ENCODE assay signal across 8 cellular contexts in the genomic region with DNA sequence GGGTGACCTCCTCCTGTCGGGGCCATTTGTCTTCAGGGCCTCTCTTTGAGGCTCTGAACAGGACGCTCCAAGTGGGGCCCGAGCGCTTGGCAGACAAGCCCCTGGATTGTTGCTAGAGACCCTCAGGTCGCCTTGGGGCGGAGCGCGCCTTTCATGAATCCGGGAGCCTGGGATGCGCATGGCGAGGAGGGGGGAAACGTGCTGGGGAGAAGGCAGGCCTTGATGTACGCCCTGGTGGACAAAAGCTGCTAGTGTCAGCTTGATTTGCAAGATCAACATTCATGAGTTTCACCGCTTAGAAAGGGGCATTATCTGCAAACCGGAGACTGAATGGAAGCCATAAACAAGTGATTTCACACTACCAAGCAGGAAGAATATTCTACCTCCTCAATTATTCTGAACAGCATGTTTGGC.
A peak's percentile ranks its signal among the peaks of the same experiment; 100 is the strongest.
DNase-seq lines count a peak whose midpoint lies in the region; ATAC-seq and TF ChIP-seq lines count a peak whose summit lies in the region.

No MANE protein-coding gene starts in this region.

- H2AFZ ChIP-seq in MM.1S (ENCODE audit: low read length), result peak overlapping the region; percentile 79

- POLR2A ChIA-PET in A673 (lab: Charles Lee; ENCODE audit: low non-redundant PET), result no interaction called here

- ATAC-seq in GM18907 (IDR thresholded peaks at IDR 0.05; ENCODE audit: unreplicated experiment) (peak; percentile 18), left lobe of liver (peak; percentile 9)

- no TSS peak for BruUV-seq in A673 (replicated peaks; lab: Mats Ljungman, UMichigan)

- H3K27ac ChIP-seq in A673 (ENCODE audit: low read depth, low read length, poor library complexity, severe bottlenecking) (no peak overlapping the region), MM.1S (ENCODE audit: low read length) (no peak overlapping the region), colonic mucosa (no peak overlapping the region), testis (no peak overlapping the region)

- no peaks in the 10 kb centered on the region for H3K79me2 ChIP-seq in MM.1S (ENCODE audit: low read length)

- H4K20me1 ChIP-seq in MM.1S (ENCODE audit: insufficient read depth, low read length), result no peaks in the 10 kb centered on the region

- peak overlapping the region; percentile 40 for H3K4me3 ChIP-seq in A673 (ENCODE audit: low read depth, low read length, poor library complexity, severe bottlenecking)
- H3K4me3 ChIP-seq in MM.1S (ENCODE audit: low read length), result peak overlapping the region; percentile 70
- H3K4me3 ChIP-seq in colonic mucosa, result peak overlapping the region; percentile 37
- peak overlapping the region; percentile 38 to 54 for H3K4me3 ChIP-seq in testis

- H3K9me3 ChIP-seq in A673 (ENCODE audit: low read depth, low read length, poor library complexity, severe bottlenecking), result peaks cover 4% of the 10 kb centered on the region
- H3K9me3 ChIP-seq in MM.1S (replicated peaks; ENCODE audit: insufficient read depth, low read length), result no peaks in the 10 kb centered on the region
- no peaks in the 10 kb centered on the region for H3K9me3 ChIP-seq in colonic mucosa
- no peaks in the 10 kb centered on the region for H3K9me3 ChIP-seq in testis

- no peaks in the 10 kb centered on the region for H3K36me3 ChIP-seq in A673 (ENCODE audit: insufficient read depth, low read length, poor library complexity, severe bottlenecking)
- H3K36me3 ChIP-seq in MM.1S (replicated peaks; ENCODE audit: insufficient read depth, low read length), result no peaks in the 10 kb centered on the region
- H3K36me3 ChIP-seq in colonic mucosa, result no peaks in the 10 kb centered on the region
- H3K36me3 ChIP-seq in testis (ENCODE audit: low read depth, missing control alignments), result no peaks in the 10 kb centered on the region

- TF ChIP-seq CTCF in A673 (conservative IDR thresholded peaks at IDR 0.05; ENCODE audit: low read depth, low read length) (peak; percentile 36), MM.1S (IDR thresholded peaks at IDR 0.05; ENCODE audit: low read length) (0 out of 2 replicates have a peak, but pooled peaks have one; percentile 14), colonic mucosa (IDR thresholded peaks at IDR 0.05) (peak; percentile 19), testis (IDR thresholded peaks at IDR 0.05) (peak in 1 of 3 experiments; percentile 18)

- H3F3A ChIP-seq in MM.1S (ENCODE audit: insufficient read depth, low read length), result no peaks in the 10 kb centered on the region

- intact Hi-C loops in A673 (cut with micrococcal nuclease; ENCODE audit: unreplicated experiment) (loop anchor here (10.0 kb wide), 1 partner anchor 253 kb away; no protein-coding TSS in a partner anchor), colonic mucosa (cut with DNase I) (no loop called here), testis (cut with DNase I; ENCODE audit: low total_unique reads) (no loop called here)

- 24 to 51% methylated on average over 14 to 15 of the region's 15 CpGs for WGBS in testis, 2 donors

- no peaks in the 10 kb centered on the region for H3K9me2 ChIP-seq in MM.1S (replicated peaks; ENCODE audit: insufficient read depth, low read length)

- CTCF ChIA-PET in A673 (lab: Charles Lee), result no interaction called here

- H3K9ac ChIP-seq in MM.1S (ENCODE audit: low read length) (peak overlapping the region; percentile 53; the same call in 1 of the 2 replicates), colonic mucosa (ENCODE audit: low read depth in 2 of 2, low read length in 2 of 2) (peak overlapping the region in 1 of 2 donors; percentile 77)

- H3K4me1 ChIP-seq in A673 (ENCODE audit: insufficient read depth, low read length, poor library complexity, severe bottlenecking) (peaks cover 12% of the 10 kb centered on the region), MM.1S (ENCODE audit: low read length) (peaks cover 6% of the 10 kb centered on the region; the same call in 1 of the 2 replicates), colonic mucosa (no peaks in the 10 kb centered on the region), testis (peaks cover 10% of the 10 kb centered on the region)

- TF ChIP-seq POLR2A in testis (IDR thresholded peaks at IDR 0.05), result no peak

- H3K4me2 ChIP-seq in MM.1S (ENCODE audit: low read depth, low read length), result peak overlapping the region; percentile 84; the same call in 1 of the 2 replicates

- no peaks in the 10 kb centered on the region for H3K27me3 ChIP-seq in A673 (replicated peaks; ENCODE audit: insufficient read depth, low read depth, low read length, poor library complexity)
- H3K27me3 ChIP-seq in MM.1S (replicated peaks; ENCODE audit: insufficient read depth, low read length), result no peaks in the 10 kb centered on the region
- no peaks in the 10 kb centered on the region for H3K27me3 ChIP-seq in colonic mucosa
- H3K27me3 ChIP-seq in testis, result no peaks in the 10 kb centered on the region

- DNase-seq in A673 (ENCODE audit: low spot score), result no peak
- peak; percentile 23 for DNase-seq in MM.1S
- DNase-seq in colonic mucosa, result peak; percentile 22
- DNase-seq in left lobe of liver (ENCODE audit: low spot score), result no peak
- DNase-seq in testis, result peak; percentile 40
- no peak for DNase-seq in DMS79 treated with DMSO at 0.1 percent for 48 hours (lab: John Stamatoyannopoulos, UW)
- DNase-seq in activated gamma-delta T cell (lab: John Stamatoyannopoulos, UW), result no peak

Comparison
In these comparisons a context has a peak if more than half of its experiments do, and no peak if none do; other contexts are left out.
1. DNase-seq: peak in MM.1S (single experiment), colonic mucosa (single experiment) and testis (single experiment); none in A673 (single experiment), left lobe of liver (single experiment), DMS79 treated with DMSO at 0.1 percent for 48 hours (single experiment) and activated gamma-delta T cell (single experiment).
2. Peak in every context shown above with its lines, with median percentiles within 50 percentile points of each other: H3K4me3 ChIP-seq.